ENCODE assay signal across 7 cellular contexts in the genomic region with DNA sequence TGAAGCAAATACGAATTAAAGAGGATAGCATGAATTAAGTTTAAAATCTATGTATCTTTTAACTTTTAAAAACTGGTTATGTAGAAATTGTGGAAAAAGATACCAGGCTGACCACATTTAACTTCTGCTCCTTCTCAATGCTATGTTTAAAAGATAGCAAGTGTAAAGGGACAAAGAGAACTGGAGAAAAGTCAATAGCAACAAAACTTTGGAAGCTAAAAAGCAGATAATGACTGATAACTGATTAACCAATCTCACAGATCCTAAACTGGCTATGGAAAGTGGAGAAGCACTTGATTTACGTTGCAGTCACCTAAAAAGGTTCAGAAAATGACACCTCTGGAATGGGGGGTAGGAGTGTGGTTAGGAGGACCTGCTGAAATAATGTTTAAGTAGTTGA.
"Had no signal": no experiment of that assay in that cellular context is flagged by ENCODE, and none has a peak within 500 bp of the region (broad histone marks: within the 10 kb centered on the region; RNA-seq: fewer than 3 reads in every experiment).

No MANE protein-coding gene starts in this region.

- FAIRE-seq: H1, H54, HTR-8/SVneo had no signal

- DNase-seq: H9, HCEC 1CT, KG1 had no signal

- ATAC-seq: GM23338 had no signal

- H2AFZ ChIP-seq: GM23338 had no signal

- H3K4me3 ChIP-seq: GM23338 had no signal

- H3K4me2 ChIP-seq: GM23338 had no signal
